Comparison of ENCODE assay signal across 1 cellular context in genomic region chr16:54193013-54193655, GRCh38.
TF ChIP-seq lines count a peak whose summit lies in the region.

No MANE protein-coding gene starts in this region.

TF ChIP-seq in GM23338, 12 proteins besides CTCF, POLR2A, EP300 and RAD21 (continued from another document):
- TF ChIP-seq ZNF462 (CRISPR knock-in tag; IDR thresholded peaks at IDR 0.05): no peak
